Comparison of ENCODE assay signal across 8 cellular contexts in the genomic region with DNA sequence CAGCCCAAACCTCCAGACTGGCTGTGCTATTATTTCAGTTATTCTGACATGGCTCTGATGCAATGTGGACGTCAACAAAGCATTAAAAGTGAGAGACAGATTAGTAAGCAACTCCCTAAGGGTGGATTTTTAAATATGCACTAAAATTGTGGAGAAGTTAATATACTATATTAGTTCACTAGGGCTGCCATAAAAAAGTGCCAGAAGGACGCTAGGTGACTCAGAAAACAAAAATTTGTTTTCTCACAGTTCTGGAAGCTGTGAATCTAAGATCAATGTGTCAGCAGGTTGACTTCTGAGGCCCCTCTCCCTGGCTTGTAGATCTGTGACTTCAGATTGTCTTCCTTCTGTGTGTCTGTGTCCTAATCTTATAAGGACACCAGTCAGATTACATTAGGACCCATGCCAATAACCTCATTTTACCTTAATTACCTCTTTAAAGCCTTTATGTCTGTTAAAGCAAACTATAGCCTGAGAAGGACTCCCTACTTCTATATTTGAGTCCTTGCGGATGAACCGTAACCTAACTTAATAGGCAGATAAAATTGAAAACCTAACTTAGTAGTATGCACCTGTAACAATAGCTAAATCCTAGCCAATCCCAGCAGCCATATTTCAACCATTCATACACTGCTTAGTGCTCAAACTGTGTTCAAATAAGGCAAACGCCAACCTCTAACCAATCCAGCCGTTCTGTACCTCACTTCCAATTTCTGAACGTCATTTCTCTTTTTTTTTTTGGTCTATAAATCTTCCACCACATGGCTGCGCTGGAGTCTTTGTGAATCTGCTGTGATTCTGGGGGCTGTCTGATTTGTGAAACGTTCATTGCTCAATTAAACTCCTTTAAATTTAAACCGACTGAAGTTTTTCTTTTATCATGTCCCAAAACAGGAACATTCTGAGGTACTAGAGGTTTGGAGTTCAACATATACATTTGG.
DNase-seq lines count a peak whose midpoint lies in the region; ATAC-seq and TF ChIP-seq lines count a peak whose summit lies in the region.

No MANE protein-coding gene starts in this region.

- DNase-seq in RWPE1 (ENCODE audit: low spot score) (peak; percentile 36), memory B cell (ENCODE audit: low spot score in 2 of 2) (peak in 1 of 2 donors; percentile 56), NCI-H2227 (lab: John Stamatoyannopoulos, UW; ENCODE audit: unreplicated experiment) (no peak), left ventricle myocardium superior (no peak), DMS153 treated with DMSO at 0.1 percent for 48 hours (lab: John Stamatoyannopoulos, UW; ENCODE audit: unreplicated experiment) (no peak)

- H3K36me3 Mint-ChIP-seq in memory B cell, result no peaks in the 10 kb centered on the region

- CTCF ChIA-PET in RWPE1 (lab: Yijun Ruan, JAX), result no interaction called here

- peak overlapping the region; percentile 51 for H3K4me3 Mint-ChIP-seq in memory B cell

- intact Hi-C loops in left ventricle myocardium superior (cut with micrococcal nuclease), result no loop called here

- H3K27me3 Mint-ChIP-seq in memory B cell, result no peaks in the 10 kb centered on the region

- H3K27ac Mint-ChIP-seq in memory B cell, result peak overlapping the region; percentile 96

- H3K4me1 Mint-ChIP-seq in memory B cell, result peaks cover 49% of the 10 kb centered on the region

- ATAC-seq in GM18498 (IDR thresholded peaks at IDR 0.05; ENCODE audit: unreplicated experiment) (peak; percentile 14), HG02763 (IDR thresholded peaks at IDR 0.05; ENCODE audit: unreplicated experiment) (peak; percentile 15), memory B cell (ENCODE audit: low read depth) (peak; percentile 50), left ventricle myocardium superior (no peak), GM18870 (IDR thresholded peaks at IDR 0.05; ENCODE audit: unreplicated experiment) (no peak)

- POLR2A ChIA-PET in RWPE1 (lab: Yijun Ruan, JAX; ENCODE audit: low non-redundant PET), result no interaction called here

- H3K9me3 Mint-ChIP-seq in memory B cell, result no peaks in the 10 kb centered on the region

- H3K27ac ChIP-seq in RWPE1, result no peak overlapping the region

- no peak for TF ChIP-seq CTCF in RWPE1 (conservative IDR thresholded peaks at IDR 0.05; ENCODE audit: low read depth)

Comparison
In these comparisons a context has a peak if more than half of its experiments do, and no peak if none do; other contexts are left out.
1. ATAC-seq: peak in GM18498 (single experiment), HG02763 (single experiment) and memory B cell (single experiment); none in left ventricle myocardium superior (single experiment) and GM18870 (single experiment).